In genomic region chr20:6623989-6624388, GRCh38 we compare ENCODE assay signal across 10 cellular contexts.
DNase-seq lines count a peak whose midpoint lies in the region; ATAC-seq and TF ChIP-seq lines count a peak whose summit lies in the region.
"Had no signal": no experiment of that assay in that cellular context is flagged by ENCODE, and none has a peak within 500 bp of the region (broad histone marks: within the 10 kb centered on the region; RNA-seq: fewer than 3 reads in every experiment).

No MANE protein-coding gene starts in this region.

- H3K4me3 ChIP-seq in GM12865 (ENCODE audit: low read depth, low read length): no peak overlapping the region

- intact Hi-C loops in Right ventricle myocardium inferior (cut with DNase I): no loop called here

- ATAC-seq in GM21423 (IDR thresholded peaks at IDR 0.05; ENCODE audit: unreplicated experiment) (peak; percentile 99), HG03196 (IDR thresholded peaks at IDR 0.05; ENCODE audit: unreplicated experiment) (peak; percentile 100), Right ventricle myocardium inferior (no peak)

- TF ChIP-seq CTCF in GM12865 (IDR thresholded peaks at IDR 0.05; ENCODE audit: insufficient read depth, low read depth, low read length, missing control alignments): no peak

- DNase-seq in GM12865 (ENCODE audit: low read depth) (peak; percentile 18), dermis blood vessel endothelial cell (peak; percentile 42), HPDE6-E6E7 (ENCODE audit: extremely low spot score) (no peak), medulla oblongata (ENCODE audit: extremely low spot score) (no peak), Right ventricle myocardium inferior (ENCODE audit: missing footprints) (no peak)
- no peak for DNase-seq in activated naive CD4-positive, alpha-beta T cell treated with Interleukin-2 at 50 U/mL for 16 hours
- DNase-seq: GOT3, NCI-H748 treated with DMSO at 0.1 percent for 48 hours had no signal

Comparison
In these comparisons a context has a peak if more than half of its experiments do, and no peak if none do; other contexts are left out.
1. DNase-seq: peak in GM12865 (single experiment) and dermis blood vessel endothelial cell (single experiment); none in HPDE6-E6E7 (single experiment), medulla oblongata (single experiment), activated naive CD4-positive, alpha-beta T cell treated with Interleukin-2 at 50 U/mL for 16 hours (single experiment) and Right ventricle myocardium inferior (single experiment).